Comparison of ENCODE assay signal across 1 cellular context in genomic region chr1:23554481-23555224, GRCh38.
TF ChIP-seq lines count a peak whose summit lies in the region.

No MANE protein-coding gene starts in this region.

TF ChIP-seq in K562, 482 proteins besides CTCF, POLR2A, EP300 and RAD21 (continued from another document and continues in another):
- TF ChIP-seq, protein P1, sequence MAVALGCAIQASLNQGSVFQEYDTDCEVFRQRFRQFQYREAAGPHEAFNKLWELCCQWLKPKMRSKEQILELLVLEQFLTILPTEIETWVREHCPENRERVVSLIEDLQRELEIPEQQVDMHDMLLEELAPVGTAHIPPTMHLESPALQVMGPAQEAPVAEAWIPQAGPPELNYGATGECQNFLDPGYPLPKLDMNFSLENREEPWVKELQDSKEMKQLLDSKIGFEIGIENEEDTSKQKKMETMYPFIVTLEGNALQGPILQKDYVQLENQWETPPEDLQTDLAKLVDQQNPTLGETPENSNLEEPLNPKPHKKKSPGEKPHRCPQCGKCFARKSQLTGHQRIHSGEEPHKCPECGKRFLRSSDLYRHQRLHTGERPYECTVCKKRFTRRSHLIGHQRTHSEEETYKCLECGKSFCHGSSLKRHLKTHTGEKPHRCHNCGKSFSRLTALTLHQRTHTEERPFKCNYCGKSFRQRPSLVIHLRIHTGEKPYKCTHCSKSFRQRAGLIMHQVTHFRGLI (CRISPR knock-in tag; IDR thresholded peaks at IDR 0.05) = no peak
- TF ChIP-seq HOMEZ (CRISPR knock-in tag; IDR thresholded peaks at IDR 0.05) (no peak), NR2C2 (CRISPR knock-in tag; IDR thresholded peaks at IDR 0.05) (no peak), NR2C2 (tag; IDR thresholded peaks at IDR 0.05) (peak; percentile 76), NELFE (IDR thresholded peaks at IDR 0.05; ENCODE audit: insufficient read depth, insufficient read length) (no peak), ZNF584 (CRISPR knock-in tag; IDR thresholded peaks at IDR 0.05; ENCODE audit: low read depth) (no peak), ZNF668 (CRISPR knock-in tag; IDR thresholded peaks at IDR 0.05) (no peak), SMAD4 (CRISPR knock-in tag; conservative IDR thresholded peaks at IDR 0.05) (peak; percentile 99), ZNF347 (CRISPR knock-in tag; IDR thresholded peaks at IDR 0.05; ENCODE audit: low read depth) (no peak), MTA3 (IDR thresholded peaks at IDR 0.05; ENCODE audit: borderline replicate concordance) (no peak), ARID1B (IDR thresholded peaks at IDR 0.05) (no peak), ARNT (IDR thresholded peaks at IDR 0.05) (no peak), C11orf30 (IDR thresholded peaks at IDR 0.05; ENCODE audit: low read depth) (no peak), OTX1 (CRISPR knock-in tag; IDR thresholded peaks at IDR 0.05) (no peak), TAF9B (IDR thresholded peaks at IDR 0.05; ENCODE audit: partially characterized antibody) (no peak), ZNF785 (CRISPR knock-in tag; IDR thresholded peaks at IDR 0.05) (no peak), FOXP1 (CRISPR knock-in tag; IDR thresholded peaks at IDR 0.05) (no peak), CBX2 (IDR thresholded peaks at IDR 0.05; ENCODE audit: insufficient read depth, low read length, poor library complexity, severe bottlenecking) (no peak), PRPF4 (IDR thresholded peaks at IDR 0.05; ENCODE audit: insufficient read depth, low read depth, low read length, poor library complexity, severe bottlenecking) (no peak), ZNF253 (CRISPR knock-in tag; conservative IDR thresholded peaks at IDR 0.05) (no peak), CCAR2 (IDR thresholded peaks at IDR 0.05; ENCODE audit: low read depth, low read length) (no peak), COPS2 (conservative IDR thresholded peaks at IDR 0.05) (no peak), GTF2A2 (tag; IDR thresholded peaks at IDR 0.05) (no peak), ZNF76 (CRISPR knock-in tag; IDR thresholded peaks at IDR 0.05; ENCODE audit: borderline replicate concordance) (no peak), ASH1L (IDR thresholded peaks at IDR 0.05; ENCODE audit: borderline replicate concordance, low read depth, partially characterized antibody) (no peak), ARID2 (IDR thresholded peaks at IDR 0.05) (peak; percentile 55; the same call in 1 of the 2 replicates), KDM4B (IDR thresholded peaks at IDR 0.05; ENCODE audit: borderline replicate concordance in 2 of 2, low read depth in 1 of 2) (peak in 1 of 2 experiments; percentile 45; a peak in 1 of 4 replicates), PHF8 (IDR thresholded peaks at IDR 0.05; ENCODE audit: borderline replicate concordance, low read length) (peak; percentile 75; the same call in 1 of the 2 replicates), HDGF (IDR thresholded peaks at IDR 0.05) (0 out of 2 replicates have a peak, but pooled peaks have one; percentile 33), TEAD4 (IDR thresholded peaks at IDR 0.05; ENCODE audit: low read length) (no peak), TEAD4 (CRISPR knock-in tag; IDR thresholded peaks at IDR 0.05; ENCODE audit: borderline replicate concordance) (no peak), DIDO1 (tag; IDR thresholded peaks at IDR 0.05; ENCODE audit: low read depth) (no peak), KLF16 (IDR thresholded peaks at IDR 0.05) (0 out of 2 replicates have a peak, but pooled peaks have one; percentile 6), TARDBP (IDR thresholded peaks at IDR 0.05) (no peak), FOXJ2 (tag; IDR thresholded peaks at IDR 0.05) (no peak), EWSR1 (IDR thresholded peaks at IDR 0.05; ENCODE audit: borderline replicate concordance, low read depth, partially characterized antibody) (no peak), ZNF263 (CRISPR knock-in tag; IDR thresholded peaks at IDR 0.05; ENCODE audit: borderline replicate concordance) (no peak), HMG20A (CRISPR knock-in tag; conservative IDR thresholded peaks at IDR 0.05) (no peak), POLR2B (IDR thresholded peaks at IDR 0.05; ENCODE audit: low read depth, partially characterized antibody) (peak; percentile 12), RBM14 (IDR thresholded peaks at IDR 0.05; ENCODE audit: borderline replicate concordance, insufficient read depth, low read depth, low read length) (0 out of 2 replicates have a peak, but pooled peaks have one; percentile 62), BCL6 (CRISPR knock-in tag; IDR thresholded peaks at IDR 0.05) (no peak), ZBTB2 (IDR thresholded peaks at IDR 0.05) (no peak), ZNF764 (CRISPR knock-in tag; IDR thresholded peaks at IDR 0.05; ENCODE audit: low read depth) (no peak), MYC (IDR thresholded peaks at IDR 0.05; ENCODE audit: low read depth, low read length) (peak; percentile 94), MYC (CRISPR knock-in tag; IDR thresholded peaks at IDR 0.05; ENCODE audit: borderline replicate concordance, low read depth) (no peak; the same call in 1 of the 2 replicates), RHOXF2B (CRISPR knock-in tag; conservative IDR thresholded peaks at IDR 0.05) (no peak), IRF2 (CRISPR knock-in tag; IDR thresholded peaks at IDR 0.05) (no peak), POLR3G (IDR thresholded peaks at IDR 0.05; ENCODE audit: extremely low read depth, insufficient read length, insufficient replicate concordance) (no peak), ELK3 (CRISPR knock-in tag; IDR thresholded peaks at IDR 0.05) (no peak), SMAD1 (IDR thresholded peaks at IDR 0.05; ENCODE audit: low read depth, low read length, partially characterized antibody) (peak; percentile 53), SRF (CRISPR knock-in tag; IDR thresholded peaks at IDR 0.05) (0 out of 4 replicates have a peak, but pooled peaks of 1 of the 2 experiments have one; percentile 71), PML (IDR thresholded peaks at IDR 0.05; ENCODE audit: low read length) (no peak), CHCHD3 (CRISPR knock-in tag; IDR thresholded peaks at IDR 0.05) (peak; percentile 76; the same call in 1 of the 2 replicates), CEBPG (CRISPR knock-in tag; IDR thresholded peaks at IDR 0.05) (no peak), CEBPG (tag; conservative IDR thresholded peaks at IDR 0.05 in 1 of 2, IDR thresholded peaks at IDR 0.05 in 1 of 2) (no peak), MNT (conservative IDR thresholded peaks at IDR 0.05) (peak; percentile 75 to 90), RBM34 (IDR thresholded peaks at IDR 0.05; ENCODE audit: borderline replicate concordance, insufficient read depth, low read length) (no peak), BDP1 (IDR thresholded peaks at IDR 0.05; ENCODE audit: insufficient read depth, insufficient read length) (no peak), TAF7 (tag; IDR thresholded peaks at IDR 0.05) (peak; percentile 43; the same call in 1 of the 2 replicates), THAP7 (CRISPR knock-in tag; IDR thresholded peaks at IDR 0.05) (no peak)
- TF ChIP-seq, protein P2, sequence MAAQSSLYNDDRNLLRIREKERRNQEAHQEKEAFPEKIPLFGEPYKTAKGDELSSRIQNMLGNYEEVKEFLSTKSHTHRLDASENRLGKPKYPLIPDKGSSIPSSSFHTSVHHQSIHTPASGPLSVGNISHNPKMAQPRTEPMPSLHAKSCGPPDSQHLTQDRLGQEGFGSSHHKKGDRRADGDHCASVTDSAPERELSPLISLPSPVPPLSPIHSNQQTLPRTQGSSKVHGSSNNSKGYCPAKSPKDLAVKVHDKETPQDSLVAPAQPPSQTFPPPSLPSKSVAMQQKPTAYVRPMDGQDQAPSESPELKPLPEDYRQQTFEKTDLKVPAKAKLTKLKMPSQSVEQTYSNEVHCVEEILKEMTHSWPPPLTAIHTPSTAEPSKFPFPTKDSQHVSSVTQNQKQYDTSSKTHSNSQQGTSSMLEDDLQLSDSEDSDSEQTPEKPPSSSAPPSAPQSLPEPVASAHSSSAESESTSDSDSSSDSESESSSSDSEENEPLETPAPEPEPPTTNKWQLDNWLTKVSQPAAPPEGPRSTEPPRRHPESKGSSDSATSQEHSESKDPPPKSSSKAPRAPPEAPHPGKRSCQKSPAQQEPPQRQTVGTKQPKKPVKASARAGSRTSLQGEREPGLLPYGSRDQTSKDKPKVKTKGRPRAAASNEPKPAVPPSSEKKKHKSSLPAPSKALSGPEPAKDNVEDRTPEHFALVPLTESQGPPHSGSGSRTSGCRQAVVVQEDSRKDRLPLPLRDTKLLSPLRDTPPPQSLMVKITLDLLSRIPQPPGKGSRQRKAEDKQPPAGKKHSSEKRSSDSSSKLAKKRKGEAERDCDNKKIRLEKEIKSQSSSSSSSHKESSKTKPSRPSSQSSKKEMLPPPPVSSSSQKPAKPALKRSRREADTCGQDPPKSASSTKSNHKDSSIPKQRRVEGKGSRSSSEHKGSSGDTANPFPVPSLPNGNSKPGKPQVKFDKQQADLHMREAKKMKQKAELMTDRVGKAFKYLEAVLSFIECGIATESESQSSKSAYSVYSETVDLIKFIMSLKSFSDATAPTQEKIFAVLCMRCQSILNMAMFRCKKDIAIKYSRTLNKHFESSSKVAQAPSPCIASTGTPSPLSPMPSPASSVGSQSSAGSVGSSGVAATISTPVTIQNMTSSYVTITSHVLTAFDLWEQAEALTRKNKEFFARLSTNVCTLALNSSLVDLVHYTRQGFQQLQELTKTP (IDR thresholded peaks at IDR 0.05; ENCODE audit: low read depth in 1 of 2, partially characterized antibody in 2 of 2) = no peak
- TF ChIP-seq, protein P3, sequence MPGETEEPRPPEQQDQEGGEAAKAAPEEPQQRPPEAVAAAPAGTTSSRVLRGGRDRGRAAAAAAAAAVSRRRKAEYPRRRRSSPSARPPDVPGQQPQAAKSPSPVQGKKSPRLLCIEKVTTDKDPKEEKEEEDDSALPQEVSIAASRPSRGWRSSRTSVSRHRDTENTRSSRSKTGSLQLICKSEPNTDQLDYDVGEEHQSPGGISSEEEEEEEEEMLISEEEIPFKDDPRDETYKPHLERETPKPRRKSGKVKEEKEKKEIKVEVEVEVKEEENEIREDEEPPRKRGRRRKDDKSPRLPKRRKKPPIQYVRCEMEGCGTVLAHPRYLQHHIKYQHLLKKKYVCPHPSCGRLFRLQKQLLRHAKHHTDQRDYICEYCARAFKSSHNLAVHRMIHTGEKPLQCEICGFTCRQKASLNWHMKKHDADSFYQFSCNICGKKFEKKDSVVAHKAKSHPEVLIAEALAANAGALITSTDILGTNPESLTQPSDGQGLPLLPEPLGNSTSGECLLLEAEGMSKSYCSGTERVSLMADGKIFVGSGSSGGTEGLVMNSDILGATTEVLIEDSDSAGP (CRISPR knock-in tag; IDR thresholded peaks at IDR 0.05) = no peak
- TF ChIP-seq, protein P4, sequence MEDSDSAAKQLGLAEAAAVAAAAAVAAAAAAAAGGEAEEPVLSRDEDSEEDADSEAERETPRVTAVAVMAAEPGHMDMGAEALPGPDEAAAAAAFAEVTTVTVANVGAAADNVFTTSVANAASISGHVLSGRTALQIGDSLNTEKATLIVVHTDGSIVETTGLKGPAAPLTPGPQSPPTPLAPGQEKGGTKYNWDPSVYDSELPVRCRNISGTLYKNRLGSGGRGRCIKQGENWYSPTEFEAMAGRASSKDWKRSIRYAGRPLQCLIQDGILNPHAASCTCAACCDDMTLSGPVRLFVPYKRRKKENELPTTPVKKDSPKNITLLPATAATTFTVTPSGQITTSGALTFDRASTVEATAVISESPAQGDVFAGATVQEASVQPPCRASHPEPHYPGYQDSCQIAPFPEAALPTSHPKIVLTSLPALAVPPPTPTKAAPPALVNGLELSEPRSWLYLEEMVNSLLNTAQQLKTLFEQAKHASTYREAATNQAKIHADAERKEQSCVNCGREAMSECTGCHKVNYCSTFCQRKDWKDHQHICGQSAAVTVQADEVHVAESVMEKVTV (CRISPR knock-in tag; IDR thresholded peaks at IDR 0.05) = no peak
